ENCODE assay signal across 8 cellular contexts in genomic region chr16:3717235-3718018, GRCh38. TPM values are rescaled to one million over a fixed set of nuclear protein-coding genes. Genes with fewer than 3 reads are reported as not detected.
DNase-seq lines count a peak whose midpoint lies in the region; ATAC-seq, FAIRE-seq and TF ChIP-seq lines count a peak whose summit lies in the region.

Gene TRAP1, minus strand, starts transcription at chr16:3717524. Its CDS starts 16 bp downstream, at chr16:3717508.

- peaks cover 52% of the 10 kb centered on the region for H3K4me1 Mint-ChIP-seq in dendritic cell treated with granulocyte-macrophage colony-stimulating factor and Interleukin-4, amounts not matched to agents 40 ng/mL and 50 ng/mL, for 4 days (ENCODE audit: low read depth)

- FAIRE-seq in HepG2 (lab: Jason Lieb, UNC) = no peak

- TF ChIP-seq RAD21 in HepG2 (CRISPR knock-in tag; IDR thresholded peaks at IDR 0.05) = peak; percentile 34; the same call in 1 of the 2 replicates

- TF ChIP-seq POLR2A in HepG2 (IDR thresholded peaks at IDR 0.05; ENCODE audit: insufficient read depth in 1 of 2, low read depth in 2 of 2, low read length in 2 of 2) = peak; percentile 78 to 92

- H3K27ac ChIP-seq in HepG2 (ENCODE audit: extremely low read length, insufficient read depth, low read length) = peak within 1 kb of the TSS; percentile 73

- H3K79me2 ChIP-seq in HepG2 (ENCODE audit: insufficient read depth, low read length) = peaks cover 44% of the 10 kb centered on the region

- no peak for TF ChIP-seq CTCF in AG10803 (conservative IDR thresholded peaks at IDR 0.05; ENCODE audit: low read length)
- TF ChIP-seq CTCF in HepG2 (CRISPR knock-in tag; IDR thresholded peaks at IDR 0.05) = peak; percentile 8; the same call in 1 of the 2 replicates

- no peaks in the 10 kb centered on the region; a peak in 1 of 5 replicates for H3K36me3 ChIP-seq in HepG2 (replicated peaks in 1 of 2; ENCODE audit: control insufficient read depth in 1 of 2, insufficient read depth in 2 of 2, low read length in 2 of 2)

- WGBS in HepG2 (ENCODE audit: low lambda C conversion rate) = 5% methylated on average over 11 of the region's 95 CpGs

- peaks cover 31% of the 10 kb centered on the region for H3K36me3 Mint-ChIP-seq in dendritic cell treated with granulocyte-macrophage colony-stimulating factor and Interleukin-4, amounts not matched to agents 40 ng/mL and 50 ng/mL, for 4 days (ENCODE audit: low read depth)

- TF ChIP-seq EP300 in HepG2 (IDR thresholded peaks at IDR 0.05; ENCODE audit: low read depth in 2 of 2, low read length in 2 of 2) = no peak
- TF ChIP-seq EP300 in HepG2 (CRISPR knock-in tag; IDR thresholded peaks at IDR 0.05; ENCODE audit: borderline replicate concordance) = peak; percentile 42; the same call in 1 of the 2 replicates

- no TSS peak for BruUV-seq in HepG2 (replicated peaks; lab: Mats Ljungman, UMichigan)

- H2AFZ ChIP-seq in HepG2 (ENCODE audit: low read length) = no peak within 1 kb of the TSS

- peaks cover 58% of the 10 kb centered on the region for H3K4me1 ChIP-seq in HepG2 (ENCODE audit: insufficient read depth, low read length)

- peak within 1 kb of the TSS; percentile 83 for H3K4me2 ChIP-seq in HepG2 (ENCODE audit: low read depth, low read length)

- POLR2A ChIA-PET in HepG2 (lab: Yijun Ruan, JAX) = interaction anchor here (0.8 to 9.7 kb wide), 5 partner anchors 11 to 567 kb away, joined by 3 to 144 read pairs (median 3); partner anchors contain the start of gene CREBBP

- peak within 1 kb of the TSS; percentile 88 for H3K27ac Mint-ChIP-seq in dendritic cell treated with granulocyte-macrophage colony-stimulating factor and Interleukin-4, amounts not matched to agents 40 ng/mL and 50 ng/mL, for 4 days

- H3K9me3 Mint-ChIP-seq in dendritic cell treated with granulocyte-macrophage colony-stimulating factor and Interleukin-4, amounts not matched to agents 40 ng/mL and 50 ng/mL, for 4 days = no peaks in the 10 kb centered on the region

- H3K4me3 Mint-ChIP-seq in dendritic cell treated with granulocyte-macrophage colony-stimulating factor and Interleukin-4, amounts not matched to agents 40 ng/mL and 50 ng/mL, for 4 days = peak within 1 kb of the TSS; percentile 89

- ATAC-seq in GM19025 (IDR thresholded peaks at IDR 0.05; ENCODE audit: low read depth, unreplicated experiment) (peak; percentile 91), HG03280 (IDR thresholded peaks at IDR 0.05; ENCODE audit: unreplicated experiment) (peak; percentile 91), HepG2 (peak; percentile 76)

- H3K27me3 Mint-ChIP-seq in dendritic cell treated with granulocyte-macrophage colony-stimulating factor and Interleukin-4, amounts not matched to agents 40 ng/mL and 50 ng/mL, for 4 days = no peaks in the 10 kb centered on the region

- DNase-seq in AG10803 (ENCODE audit: low read depth) (peak; percentile 77), NCI-H526 treated with DMSO at 0.1 percent for 48 hours (lab: John Stamatoyannopoulos, UW) (peak; percentile 2), HepG2 (ENCODE audit: low spot score) (peak; percentile 50)
- peak; percentile 88 to 93 for DNase-seq in activated CD4-positive, alpha-beta T cell treated with anti-CD3 and anti-CD28 coated beads, Interleukin-2, amount 50 U/mL, for 24 hours (ENCODE audit: low read depth in 1 of 2, low spot score in 1 of 2)
- DNase-seq in stimulated activated CD4-positive, alpha-beta T cell treated with anti-CD3 and anti-CD28 coated beads, Interleukin-2, amount 100 ng/mL, for 4 hours (ENCODE audit: low read depth) = peak; percentile 89

- H3K9ac ChIP-seq in HepG2 (ENCODE audit: insufficient read depth, low read depth, low read length) = peak within 1 kb of the TSS; percentile 96

- peak within 1 kb of the TSS; percentile 90 for H3K4me3 ChIP-seq in AG10803 (ENCODE audit: low read length)
- H3K4me3 ChIP-seq in HepG2 (replicated peaks in 1 of 3; ENCODE audit: insufficient read depth in 1 of 3, low read depth in 2 of 3, low read length in 3 of 3) = peak within 1 kb of the TSS; percentile 77 to 98 (median 93)

- no peaks in the 10 kb centered on the region for H4K20me1 ChIP-seq in HepG2 (ENCODE audit: insufficient read depth, low read length)

- H3K9me3 ChIP-seq in HepG2 (ENCODE audit: low read length) = no peaks in the 10 kb centered on the region

- intact Hi-C loops in dendritic cell treated with granulocyte-macrophage colony-stimulating factor and Interleukin-4, amounts not matched to agents 40 ng/mL and 50 ng/mL, for 4 days (cut with micrococcal nuclease) = loop anchor here (1.0 kb wide), 1 partner anchor 27 kb away; no protein-coding TSS in a partner anchor
- intact Hi-C loops in HepG2 (cut with micrococcal nuclease; ENCODE audit: unreplicated experiment) = loop anchor here (2.0 kb wide), 1 partner anchor 27 kb away; no protein-coding TSS in a partner anchor

- peaks cover 0 to 2% of the 10 kb centered on the region in 2 experiments; a peak in 1 of 5 replicates for H3K27me3 ChIP-seq in HepG2 (ENCODE audit: control insufficient read depth in 1 of 2, insufficient read depth in 2 of 2, low read length in 2 of 2)

- in situ Hi-C loops in HepG2 (cut with HindIII; ENCODE audit: extremely low pct_ligation_motif_present, low pct_unique_long_range_greater_than_20kb) = no loop called here

- CTCF ChIA-PET in HepG2 (lab: Yijun Ruan, JAX; ENCODE audit: low intra/inter-chr PET ratio, low total read pairs) = no interaction called here

TF ChIP-seq in HepG2, 621 proteins besides CTCF, POLR2A, EP300 and RAD21 (continues in another document):
- TF ChIP-seq PAWR (CRISPR knock-in tag; IDR thresholded peaks at IDR 0.05; ENCODE audit: borderline replicate concordance) (no peak), TP53 (CRISPR knock-in tag; conservative IDR thresholded peaks at IDR 0.05) (no peak), ZBTB10 (CRISPR knock-in tag; IDR thresholded peaks at IDR 0.05; ENCODE audit: borderline replicate concordance) (no peak), ZNF710 (CRISPR knock-in tag; IDR thresholded peaks at IDR 0.05; ENCODE audit: borderline replicate concordance) (no peak), SPEN (CRISPR knock-in tag; IDR thresholded peaks at IDR 0.05; ENCODE audit: low read depth) (peak; percentile 87)

RNA-seq across cellular contexts. Expression of gene TRAP1, which starts in this region (rescaled TPM):
- total RNA-seq in HepG2 (2016; rRNA removed; fragmentation: Illumina TruSeq; extraction: Trizol) = 112 and 127 TPM in 2 replicates
- total RNA-seq in HepG2 (2016; cell fraction: cytosol; rRNA removed; fragmentation: Illumina TruSeq; extraction: Trizol; ENCODE audit: low read depth) = 28.9 and 31.8 TPM in 2 replicates
- 104 and 130 TPM in 2 replicates for total RNA-seq in HepG2 (2016; cell fraction: insoluble cytoplasmic fraction; rRNA removed; fragmentation: Illumina TruSeq; extraction: Trizol)
- total RNA-seq in HepG2 (2016; cell fraction: membrane; rRNA removed; fragmentation: Illumina TruSeq; extraction: Trizol) = 40.6 and 42.7 TPM in 2 replicates
- total RNA-seq in HepG2 (2016; cell fraction: nucleus; rRNA removed; fragmentation: Illumina TruSeq; extraction: Trizol) = 81.3 and 97.5 TPM in 2 replicates
- polyA plus RNA-seq in HepG2 (2011; rRNA removed) = 240 and 283 TPM in 2 replicates
- polyA plus RNA-seq in HepG2 (2011; cell fraction: cytosol; rRNA removed) = 125 and 163 TPM in 2 replicates
- polyA plus RNA-seq in HepG2 (2011; cell fraction: nucleus; rRNA removed) = 405 and 449 TPM in 2 replicates
- 173 and 189 TPM in 2 replicates for polyA plus RNA-seq in HepG2 (2012)
- polyA plus RNA-seq in HepG2 (2016; cell fraction: cytosol; fragmentation: Illumina TruSeq; extraction: Trizol; ENCODE audit: low read depth) = 15.5 and 18.4 TPM in 2 replicates
- polyA plus RNA-seq in HepG2 (2016; cell fraction: insoluble cytoplasmic fraction; fragmentation: Illumina TruSeq; extraction: Trizol; ENCODE audit: low read depth) = 106 and 121 TPM in 2 replicates
- polyA plus RNA-seq in HepG2 (2016; cell fraction: membrane; fragmentation: Illumina TruSeq; extraction: Trizol; ENCODE audit: low read depth) = 25.7 and 26.7 TPM in 2 replicates
- polyA plus RNA-seq in HepG2 (2016; cell fraction: nucleus; fragmentation: Illumina TruSeq; extraction: Trizol; ENCODE audit: insufficient read depth, low read depth) = 169 and 193 TPM in 2 replicates
- 623 and 697 TPM in 2 replicates for polyA minus RNA-seq in HepG2 (2011; rRNA and poly(A)+ RNA removed; ENCODE audit: low replicate concordance)
- 98.0 and 120 TPM in 2 replicates for polyA minus RNA-seq in HepG2 (2011; cell fraction: cytosol; rRNA and poly(A)+ RNA removed)
- 105 and 109 TPM in 2 replicates for polyA minus RNA-seq in HepG2 (2011; cell fraction: nucleus; rRNA and poly(A)+ RNA removed)

Comparison
In these comparisons a context has a peak if more than half of its experiments do, and no peak if none do; other contexts are left out.
1. Peak in every context shown above with its lines: DNase-seq, ATAC-seq, H3K4me3 ChIP-seq and H3K27ac ChIP-seq.
2. DNase-seq: peak in every context shown above with its lines; median percentile 90 in activated CD4-positive, alpha-beta T cell treated with anti-CD3 and anti-CD28 coated beads, Interleukin-2, amount 50 U/mL, for 24 hours; 89 in stimulated activated CD4-positive, alpha-beta T cell treated with anti-CD3 and anti-CD28 coated beads, Interleukin-2, amount 100 ng/mL, for 4 hours; 77 in AG10803; 50 in HepG2; 2 in NCI-H526 treated with DMSO at 0.1 percent for 48 hours.